Comparison of ENCODE assay signal across 8 cellular contexts in the genomic region with DNA sequence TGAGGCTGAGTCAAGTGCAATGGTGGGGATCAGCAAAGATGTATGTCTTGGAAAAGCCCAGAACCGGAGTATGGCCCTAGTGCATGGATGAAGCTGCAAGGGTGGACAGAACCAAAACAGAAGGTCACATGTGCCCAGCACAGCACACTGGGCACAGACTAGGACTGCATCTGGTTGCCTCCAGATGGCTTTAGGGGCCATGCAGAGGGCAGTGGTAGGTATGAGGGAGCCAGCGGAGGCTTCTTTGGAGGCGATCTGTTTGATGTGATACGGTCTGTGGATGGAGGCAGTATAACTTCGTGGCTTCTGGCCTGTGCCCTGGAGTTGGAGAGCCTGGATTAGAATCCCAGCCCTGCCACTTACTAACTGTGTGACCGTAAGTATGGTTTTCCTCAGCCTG. TPM values are rescaled to one million over a fixed set of nuclear protein-coding genes. Genes with fewer than 3 reads are reported as not detected.
"Had no signal": no experiment of that assay in that cellular context is flagged by ENCODE, and none has a peak within 500 bp of the region (broad histone marks: within the 10 kb centered on the region; RNA-seq: fewer than 3 reads in every experiment).

No MANE protein-coding gene starts in this region.

- H3K27ac Mint-ChIP-seq: H9, IgD-negative memory B cell had no signal

- H3K27ac ChIP-seq: GM23248, HL-60 had no signal

- H3K4me1 Mint-ChIP-seq: IgD-negative memory B cell had no signal

- H3K4me3 ChIP-seq: GM23248 had no signal

- H3K36me3 Mint-ChIP-seq: IgD-negative memory B cell had no signal

- DNase-seq: GM23248, GOT3, H9, HCEC 1CT had no signal

- H3K9ac ChIP-seq: GM23248 had no signal

- H3K4me3 Mint-ChIP-seq: H9, IgD-negative memory B cell had no signal

- ATAC-seq: HepG2 had no signal

- H3K27me3 Mint-ChIP-seq: IgD-negative memory B cell had no signal

- H3K9me3 Mint-ChIP-seq: H9, IgD-negative memory B cell had no signal

RNA-seq across cellular contexts. Expression of a gene that starts 29.4 kb away (rescaled TPM):
- total RNA-seq: GM23248, H9, HepG2, HT1080 had no signal
- polyA plus RNA-seq: GM23248, HepG2 had no signal
